9 cellular contexts compared by ENCODE assay signal in genomic region chr10:89332092-89332633, GRCh38. TPM values are rescaled to one million over a fixed set of nuclear protein-coding genes. Genes with fewer than 3 reads are reported as not detected.
DNase-seq lines count a peak whose midpoint lies in the region; ATAC-seq and FAIRE-seq lines count a peak whose summit lies in the region.
"Had no signal": no experiment of that assay in that cellular context is flagged by ENCODE, and none has a peak within 500 bp of the region (broad histone marks: within the 10 kb centered on the region; RNA-seq: fewer than 3 reads in every experiment).

No MANE protein-coding gene starts in this region.

- H3K4me3 ChIP-seq in SK-N-MC = peak overlapping the region; percentile 71
- H3K4me3 ChIP-seq in ectodermal cell (ENCODE audit: insufficient read depth, low read depth, low read length) = no peak overlapping the region
- H3K4me3 ChIP-seq in mucosa of rectum (ENCODE audit: low read length in 2 of 2) = peak overlapping the region; percentile 53 to 69
- H3K4me3 ChIP-seq in aorta (ENCODE audit: low read length in 2 of 2) = peak overlapping the region; percentile 56 to 59

- H3K27ac ChIP-seq in SK-N-MC (peak overlapping the region; percentile 90), ectodermal cell (ENCODE audit: insufficient read depth, low read depth, low read length, poor library complexity, severe bottlenecking) (peak overlapping the region; percentile 30), mucosa of rectum (ENCODE audit: low read depth in 2 of 2, low read length in 2 of 2) (peak overlapping the region; percentile 56 to 67), aorta (ENCODE audit: low read depth in 1 of 2, low read length in 2 of 2) (peak overlapping the region in 1 of 2 donors; percentile 64)

- WGBS in ectodermal cell, 2 experiments = 79 to 81% methylated on average over 6 of the region's 6 CpGs
- WGBS in aorta, 2 donors = 1 to 9% methylated on average over 6 of the region's 6 CpGs

- no peaks in the 10 kb centered on the region for H3K9me3 ChIP-seq in SK-N-MC (ENCODE audit: low read depth, low read length)
- no peaks in the 10 kb centered on the region for H3K9me3 ChIP-seq in ectodermal cell (ENCODE audit: control insufficient read depth, low read length)
- H3K9me3 ChIP-seq in mucosa of rectum (ENCODE audit: control insufficient read depth in 2 of 2, low read length in 2 of 2) = no peaks in the 10 kb centered on the region
- H3K9me3 ChIP-seq in aorta (ENCODE audit: control insufficient read depth, low read length) = no peaks in the 10 kb centered on the region

- peak; percentile 83 for FAIRE-seq in A204.1 (lab: Jason Lieb, UNC)
- FAIRE-seq: islet of Langerhans had no signal

- H3K36me3 ChIP-seq in SK-N-MC (ENCODE audit: insufficient read depth, low read length) = no peaks in the 10 kb centered on the region
- no peaks in the 10 kb centered on the region for H3K36me3 ChIP-seq in ectodermal cell (ENCODE audit: control insufficient read depth, insufficient read depth, low read length)
- no peaks in the 10 kb centered on the region for H3K36me3 ChIP-seq in mucosa of rectum (ENCODE audit: control insufficient read depth in 2 of 2, insufficient read depth in 2 of 2, low read length in 2 of 2)
- H3K36me3 ChIP-seq in aorta (ENCODE audit: control insufficient read depth in 1 of 2, insufficient read depth in 2 of 2, low read length in 1 of 2) = no peaks in the 10 kb centered on the region

- H3K4me1 ChIP-seq in ectodermal cell (ENCODE audit: control insufficient read depth, insufficient read depth, low read length) (peaks cover 20% of the 10 kb centered on the region), mucosa of rectum (ENCODE audit: control insufficient read depth in 2 of 2, insufficient read depth in 2 of 2, low read length in 2 of 2) (peaks cover 9 to 23% of the 10 kb centered on the region in 2 donors), aorta (ENCODE audit: control insufficient read depth in 1 of 2, insufficient read depth in 2 of 2, low read length in 2 of 2) (peaks cover 6 to 7% of the 10 kb centered on the region in 2 donors)

- ATAC-seq in GM18517 (IDR thresholded peaks at IDR 0.05; ENCODE audit: unreplicated experiment) (peak; percentile 43), HG03066 (IDR thresholded peaks at IDR 0.05; ENCODE audit: low read depth, unreplicated experiment) (peak; percentile 45), aorta (ENCODE audit: low FRiP score) (peak; percentile 75)

- H3K27me3 ChIP-seq in ectodermal cell (ENCODE audit: control insufficient read depth, insufficient read depth, low read length, poor library complexity, severe bottlenecking) (no peaks in the 10 kb centered on the region), mucosa of rectum (ENCODE audit: control insufficient read depth in 2 of 2, insufficient read depth in 2 of 2, low read length in 2 of 2) (no peaks in the 10 kb centered on the region), aorta (ENCODE audit: control insufficient read depth in 1 of 2, insufficient read depth in 2 of 2, low read length in 1 of 2) (no peaks in the 10 kb centered on the region)

- intact Hi-C loops in aorta (cut with DNase I) = no loop called here

- H3K9ac ChIP-seq in SK-N-MC (ENCODE audit: insufficient read length) (peak overlapping the region; percentile 51), mucosa of rectum (ENCODE audit: low read depth in 1 of 2, low read length in 2 of 2) (peak overlapping the region; percentile 52 to 53)

- no peak for DNase-seq in SK-N-MC (ENCODE audit: low read depth, low spot score)
- no peak for DNase-seq in aorta
- DNase-seq in NCI-H446 (lab: John Stamatoyannopoulos, UW) = no peak

RNA-seq across cellular contexts. Expression of gene IFIT3, which starts 4.4 kb away (rescaled TPM):
- 0.15 TPM for polyA plus RNA-seq in ectodermal cell (2013, experiment 1 of 4)
- polyA plus RNA-seq in ectodermal cell (2013, experiment 2 of 4) = 0.34 TPM
- polyA plus RNA-seq in ectodermal cell (2013, experiment 3 of 4) = 0.80 TPM
- polyA plus RNA-seq in ectodermal cell (2013, experiment 4 of 4) = 0.53 TPM
- 10 to 100 TPM; 14.2 to 19.0 TPM for total RNA-seq in aorta
- polyA plus RNA-seq in aorta = 10 to 100 TPM; 15.0 to 15.7 TPM

RNA-seq across cellular contexts. Expression of gene IFIT2, which starts 30.3 kb away (rescaled TPM):
- polyA plus RNA-seq in ectodermal cell (2013, experiment 1 of 4) = 0.17 TPM
- 0.05 TPM for polyA plus RNA-seq in ectodermal cell (2013, experiment 2 of 4)
- 0.11 TPM for polyA plus RNA-seq in ectodermal cell (2013, experiment 3 of 4)
- polyA plus RNA-seq in ectodermal cell (2013, experiment 4 of 4) = 0.20 TPM
- total RNA-seq in aorta = 10 to 100 TPM in 1 of 2 donors, 1 to 10 TPM in 1; 4.6 to 11.9 TPM
- 10 to 100 TPM; 10.8 to 11.3 TPM for polyA plus RNA-seq in aorta

RNA-seq across cellular contexts. Expression of gene IFIT1B, which starts 45.7 kb away (rescaled TPM):
- polyA plus RNA-seq in ectodermal cell (2013, experiment 1 of 4) = not detected
- polyA plus RNA-seq in ectodermal cell (2013, experiment 2 of 4) = not detected
- 0.21 TPM for polyA plus RNA-seq in ectodermal cell (2013, experiment 3 of 4)
- not detected for polyA plus RNA-seq in ectodermal cell (2013, experiment 4 of 4)
- total RNA-seq in aorta = under 1 TPM; 0.16 to 0.87 TPM
- polyA plus RNA-seq in aorta = not detected
